18 cellular contexts compared by ENCODE assay signal in the genomic region with DNA sequence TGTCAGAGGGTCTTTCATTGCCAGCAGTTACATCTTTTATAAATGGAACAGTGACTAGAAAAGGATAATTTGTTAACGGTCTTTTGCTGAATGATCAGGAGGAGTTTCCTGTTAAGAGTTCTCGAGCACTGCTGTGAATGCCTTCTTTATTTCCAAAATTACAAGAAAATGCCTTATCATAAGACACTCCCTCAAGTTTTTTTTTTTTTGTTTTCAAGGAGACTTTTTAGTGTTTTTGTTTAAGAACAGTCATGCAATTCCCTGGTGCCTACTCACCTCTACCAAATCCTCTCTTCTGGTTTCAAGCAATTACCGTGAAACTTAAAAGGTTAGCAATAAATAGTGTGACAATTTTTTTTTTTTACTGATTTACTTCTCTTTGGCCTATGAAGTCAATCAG. TPM values are rescaled to one million over a fixed set of nuclear protein-coding genes. Genes with fewer than 3 reads are reported as not detected.
DNase-seq lines count a peak whose midpoint lies in the region; TF ChIP-seq lines count a peak whose summit lies in the region.
"Had no signal": no experiment of that assay in that cellular context is flagged by ENCODE, and none has a peak within 500 bp of the region (broad histone marks: within the 10 kb centered on the region; RNA-seq: fewer than 3 reads in every experiment).

No MANE protein-coding gene starts in this region.

- H3K4me3 ChIP-seq in foreskin fibroblast (ENCODE audit: low read depth in 1 of 2, low read length in 2 of 2) = no peak overlapping the region
- H3K4me3 ChIP-seq: BLaER1 had no signal

- TF ChIP-seq CTCF in HFFc6 (IDR thresholded peaks at IDR 0.05) = no peak
- no peak for TF ChIP-seq CTCF in VCaP (conservative IDR thresholded peaks at IDR 0.05)
- no peak for TF ChIP-seq CTCF in foreskin fibroblast (IDR thresholded peaks at IDR 0.05; ENCODE audit: low read depth, low read length)

- no peaks in the 10 kb centered on the region for H3K9me3 Mint-ChIP-seq in HFFc6
- no peaks in the 10 kb centered on the region for H3K9me3 Mint-ChIP-seq in T-helper 2 cell treated with Interferon-gamma antibody and Interleukin-4, amounts not matched to agents 5 μg/mL and 100 μg/mL, for 36 hours
- H3K9me3 Mint-ChIP-seq: CD8-positive, alpha-beta memory T cell had no signal

- H3K27ac ChIP-seq in VCaP = peak overlapping the region; percentile 81
- H3K27ac ChIP-seq: BLaER1, HL-60 had no signal

- peaks cover 51% of the 10 kb centered on the region for H3K4me1 Mint-ChIP-seq in HFFc6 (ENCODE audit: low read depth)
- H3K4me1 Mint-ChIP-seq in T-helper 2 cell treated with Interferon-gamma antibody and Interleukin-4, amounts not matched to agents 5 μg/mL and 100 μg/mL, for 36 hours (ENCODE audit: low read depth) = no peaks in the 10 kb centered on the region

- peaks cover 21% of the 10 kb centered on the region for H3K36me3 Mint-ChIP-seq in HFFc6 (ENCODE audit: low read depth)
- no peaks in the 10 kb centered on the region for H3K36me3 Mint-ChIP-seq in T-helper 2 cell treated with Interferon-gamma antibody and Interleukin-4, amounts not matched to agents 5 μg/mL and 100 μg/mL, for 36 hours (ENCODE audit: low read depth)

- DNase-seq in COLO829 (ENCODE audit: low spot score) = peak; percentile 84
- no peak for DNase-seq in HFFc6
- peak; percentile 62 for DNase-seq in foreskin melanocyte
- DNase-seq in foreskin fibroblast = no peak
- DNase-seq in T-helper 2 cell treated with Interferon-gamma antibody and Interleukin-4, amounts not matched to agents 5 μg/mL and 100 μg/mL, for 36 hours (ENCODE audit: low spot score) = no peak
- no peak for DNase-seq in activated effector memory CD4-positive, alpha-beta T cell treated with Interleukin-2 at 50 U/mL for 16 hours
- DNase-seq in NCI-H1436 treated with DMSO at 0.1 percent for 48 hours (lab: John Stamatoyannopoulos, UW) = no peak
- DNase-seq: CD8-positive, alpha-beta memory T cell; DMS79 treated with DMSO at 0.1 percent for 48 hours; GF-D8; H7; NCI-H1417 treated with DMSO at 0.1 percent for 48 hours; NCI-H2029; NCI-H510A treated with DMSO at 0.1 percent for 48 hours; Right ventricle myocardium superior had no signal

- H3K4me3 Mint-ChIP-seq in HFFc6 = peak overlapping the region; percentile 39
- no peak overlapping the region for H3K4me3 Mint-ChIP-seq in T-helper 2 cell treated with Interferon-gamma antibody and Interleukin-4, amounts not matched to agents 5 μg/mL and 100 μg/mL, for 36 hours
- H3K4me3 Mint-ChIP-seq: CD8-positive, alpha-beta memory T cell had no signal

- H3K27ac Mint-ChIP-seq in HFFc6 = peak overlapping the region; percentile 74
- H3K27ac Mint-ChIP-seq in T-helper 2 cell treated with Interferon-gamma antibody and Interleukin-4, amounts not matched to agents 5 μg/mL and 100 μg/mL, for 36 hours = no peak overlapping the region

- no peaks in the 10 kb centered on the region; the same call in 1 of the 2 replicates for H3K27me3 Mint-ChIP-seq in HFFc6 (ENCODE audit: insufficient read depth)
- H3K27me3 Mint-ChIP-seq in T-helper 2 cell treated with Interferon-gamma antibody and Interleukin-4, amounts not matched to agents 5 μg/mL and 100 μg/mL, for 36 hours (ENCODE audit: low read depth) = no peaks in the 10 kb centered on the region
- H3K27me3 Mint-ChIP-seq: CD8-positive, alpha-beta memory T cell had no signal

RNA-seq across cellular contexts. Expression of a gene that starts 19.0 kb away (rescaled TPM):
- under 1 TPM in 2 of 6 experiments, not detected in 4; 0.09 to 0.41 TPM for total RNA-seq in HFFc6 (2021; fragmentation: NEBNext Ultra II Directional; extraction: Animal tissue kit (Norgen Biotek cat#: 25700))

Comparison
In these comparisons a context has a peak if more than half of its experiments do, and no peak if none do; other contexts are left out.
1. DNase-seq: peak in COLO829 (single experiment) and foreskin melanocyte (single experiment); none in HFFc6 (single experiment), foreskin fibroblast (0 of 2), T-helper 2 cell treated with Interferon-gamma antibody and Interleukin-4, amounts not matched to agents 5 μg/mL and 100 μg/mL, for 36 hours (single experiment), activated effector memory CD4-positive, alpha-beta T cell treated with Interleukin-2 at 50 U/mL for 16 hours (single experiment) and NCI-H1436 treated with DMSO at 0.1 percent for 48 hours (single experiment).